In genomic region chr12:78035913-78036658, GRCh38 we compare ENCODE assay signal across 11 cellular contexts.
DNase-seq lines count a peak whose midpoint lies in the region; ATAC-seq and TF ChIP-seq lines count a peak whose summit lies in the region.
"Had no signal": no experiment of that assay in that cellular context is flagged by ENCODE, and none has a peak within 500 bp of the region (broad histone marks: within the 10 kb centered on the region; RNA-seq: fewer than 3 reads in every experiment).

No MANE protein-coding gene starts in this region.

- WGBS in IMR-90 (ENCODE audit: extremely low coverage in 2 of 2, insufficient read length in 1 of 2), 2 experiments, result 47% methylated on average over 3 of the region's 15 CpGs; no CpG with 5 or more reads in 1 of the 2 experiments
- WGBS in heart left ventricle, 4 donors, result 48 to 63% (median 53%) methylated on average over 15 of the region's 15 CpGs
- no CpG with 5 or more reads among the region's 15 CpGs for WGBS in mesendoderm (ENCODE audit: extremely low coverage, insufficient coverage, low lambda C conversion rate)

- in situ Hi-C loops in IMR-90 (cut with MboI; ENCODE audit: low sequenced_read_pairs), result no loop called here

- POLR2A ChIA-PET in IMR-90 (lab: Charles Lee; ENCODE audit: unreplicated experiment), result no interaction called here

- ATAC-seq in IMR-90 (ENCODE audit: low read depth) (peak; percentile 22; the same call in 1 of the 2 replicates), SK-N-SH treated with all-trans-retinoic acid at 6 μM for 48 hours (peak; percentile 59), heart left ventricle (peak in 3 of 4 donors; percentile 20 to 30 (median 28)), HG02678 (IDR thresholded peaks at IDR 0.05; ENCODE audit: unreplicated experiment) (no peak)

- H2AK9ac ChIP-seq in IMR-90 (replicated peaks; ENCODE audit: low read depth, low read length, poor library complexity), result no peak overlapping the region

- H2BK15ac ChIP-seq in IMR-90 (ENCODE audit: low read depth, low read length) (0 out of 3 replicates have a peak overlapping the region, but pooled peaks have one; percentile 8), mesendoderm (replicated peaks; ENCODE audit: low read depth) (no peak overlapping the region)

- H3K4ac ChIP-seq in IMR-90 (ENCODE audit: low read depth, low read length) (no peak overlapping the region), mesendoderm (ENCODE audit: low read depth, low read length) (no peak overlapping the region)

- no TSS peak for BruUV-seq in IMR-90 (replicated peaks; lab: Mats Ljungman, UMichigan)

- H3K36me3 ChIP-seq in IMR-90 (ENCODE audit: control insufficient read depth, insufficient read depth, low read length) (peaks cover 4% of the 10 kb centered on the region; the same call in 1 of the 2 replicates), heart left ventricle (no peaks in the 10 kb centered on the region), mesendoderm (ENCODE audit: control insufficient read depth, insufficient read depth, low read length) (no peaks in the 10 kb centered on the region)

- no peak overlapping the region for H3K56ac ChIP-seq in IMR-90 (ENCODE audit: extremely low read depth, insufficient read depth, low read length)
- H3K56ac ChIP-seq in mesendoderm (ENCODE audit: low read length), result no peak overlapping the region

- CTCF ChIA-PET in IMR-90 (lab: Yijun Ruan, JAX), result no interaction called here

- peak overlapping the region; percentile 8 for H2AFZ ChIP-seq in IMR-90 (replicated peaks; ENCODE audit: low read length, poor library complexity)

- no peaks in the 10 kb centered on the region for H3K79me2 ChIP-seq in mesendoderm (ENCODE audit: control insufficient read depth, insufficient read depth, low read length)

- H2BK5ac ChIP-seq in IMR-90 (ENCODE audit: low read depth, low read length, poor library complexity, severe bottlenecking), result peak overlapping the region; percentile 9
- no peak overlapping the region for H2BK5ac ChIP-seq in mesendoderm (ENCODE audit: low read length)

- no peak overlapping the region for H2AK5ac ChIP-seq in IMR-90 (ENCODE audit: low read depth, low read length)
- no peak overlapping the region for H2AK5ac ChIP-seq in mesendoderm (ENCODE audit: low read length)

- peaks cover 4% of the 10 kb centered on the region; the same call in 1 of the 2 replicates for H4K20me1 ChIP-seq in IMR-90 (ENCODE audit: insufficient read depth, low read length)

- peak; percentile 34 for DNase-seq in IMR-90
- DNase-seq in heart left ventricle, result no peak
- peak; percentile 51 for DNase-seq in pons (ENCODE audit: low spot score)
- DNase-seq in activated gamma-delta T cell treated with Interleukin-2 at 50 U/mL for 16 hours, result no peak
- no peak for DNase-seq in mesendoderm
- DNase-seq in dedifferentiated amniotic fluid mesenchymal stem cell (ENCODE audit: extremely low spot score), result no peak
- DNase-seq: DMS53, H9, small intestine had no signal

- H3K9ac ChIP-seq in IMR-90 (ENCODE audit: low read depth, low read length), result peak overlapping the region; percentile 51; the same call in 1 of the 2 replicates
- no peak overlapping the region for H3K9ac ChIP-seq in mesendoderm (ENCODE audit: low read length)

- H3K9me3 ChIP-seq in IMR-90 (ENCODE audit: control insufficient read depth, insufficient read depth, low read length) (no peaks in the 10 kb centered on the region), heart left ventricle (peaks cover 0 to 2% (median 0%) of the 10 kb centered on the region in 12 donors)

- peak overlapping the region; percentile 6; the same call in 1 of the 2 replicates for H3K14ac ChIP-seq in IMR-90 (replicated peaks; ENCODE audit: low read depth, low read length)

- H4K5ac ChIP-seq in IMR-90 (ENCODE audit: low read depth, low read length), result peak overlapping the region; percentile 16
- H4K5ac ChIP-seq in mesendoderm (ENCODE audit: low read length), result no peak overlapping the region

- 0 out of 2 replicates have a peak, but pooled peaks cover 3% of the 10 kb centered on the region for H3K9me1 ChIP-seq in IMR-90 (ENCODE audit: insufficient read depth, low read length)

- H4K8ac ChIP-seq in IMR-90 (ENCODE audit: low read depth in 2 of 2, low read length in 2 of 2) (peak overlapping the region in 1 of 2 experiments; percentile 8; a peak in 2 of 4 replicates), mesendoderm (ENCODE audit: low read depth, low read length) (no peak overlapping the region)

- dilution Hi-C loops in IMR-90 (cut with HindIII; ENCODE audit: low sequenced_read_pairs, unreplicated experiment), result no loop called here

- H3K23ac ChIP-seq in IMR-90 (ENCODE audit: low read depth, low read length), result peak overlapping the region; percentile 11
- no peak overlapping the region for H3K23ac ChIP-seq in mesendoderm (ENCODE audit: low read length)

- H2BK120ac ChIP-seq in IMR-90 (ENCODE audit: low read depth, low read length) (no peak overlapping the region), mesendoderm (ENCODE audit: low read depth, low read length) (no peak overlapping the region)

- H3K4me1 ChIP-seq in IMR-90 (ENCODE audit: control insufficient read depth, insufficient read depth, low read length) (peaks cover 13% of the 10 kb centered on the region), heart left ventricle (peaks cover 0 to 4% (median 0%) of the 10 kb centered on the region in 12 donors), mesendoderm (ENCODE audit: control insufficient read depth, low read depth, low read length) (no peaks in the 10 kb centered on the region)

- H3K4me3 ChIP-seq in IMR-90 (ENCODE audit: insufficient read depth, low read depth, low read length) (peak overlapping the region; percentile 12), heart left ventricle (peak overlapping the region in 5 of 12 donors; percentile 6 to 35 (median 22)), mesendoderm (ENCODE audit: low read length) (no peak overlapping the region)

- no peak for TF ChIP-seq RAD21 in IMR-90 (IDR thresholded peaks at IDR 0.05; ENCODE audit: low read length)

- peak overlapping the region; percentile 27; the same call in 1 of the 2 replicates for H3K18ac ChIP-seq in IMR-90 (ENCODE audit: low read depth, low read length)
- H3K18ac ChIP-seq in mesendoderm (ENCODE audit: low read length), result no peak overlapping the region

- H3K27me3 ChIP-seq in IMR-90 (ENCODE audit: control insufficient read depth, insufficient read depth, low read length) (no peaks in the 10 kb centered on the region), heart left ventricle (no peaks in the 10 kb centered on the region), mesendoderm (ENCODE audit: insufficient read depth, low read length, poor library complexity) (no peaks in the 10 kb centered on the region)

- H2BK20ac ChIP-seq in IMR-90 (ENCODE audit: low read depth, low read length), result no peak overlapping the region

- TF ChIP-seq POLR2A in IMR-90 (IDR thresholded peaks at IDR 0.05; ENCODE audit: low read depth, low read length), result no peak
- TF ChIP-seq POLR2A in heart left ventricle (IDR thresholded peaks at IDR 0.05), result no peak

- H3K27ac ChIP-seq in IMR-90 (ENCODE audit: insufficient read depth, low read length) (peak overlapping the region; percentile 26; the same call in 1 of the 2 replicates), heart left ventricle (no peak overlapping the region), mesendoderm (ENCODE audit: low read depth, low read length) (no peak overlapping the region)

- intact Hi-C loops in IMR-90 (cut with micrococcal nuclease), result no loop called here
- intact Hi-C loops in heart left ventricle (cut with DNase I), result no loop called here

- H3K79me1 ChIP-seq in IMR-90 (ENCODE audit: low read depth in 1 of 2, low read length in 2 of 2) (peaks cover 19 to 27% of the 10 kb centered on the region in 2 experiments), mesendoderm (ENCODE audit: low read length) (no peaks in the 10 kb centered on the region)

- H3K4me2 ChIP-seq in IMR-90 (ENCODE audit: low read depth, low read length) (peak overlapping the region; percentile 71), mesendoderm (ENCODE audit: low read length) (no peak overlapping the region)

- H4K91ac ChIP-seq in IMR-90 (ENCODE audit: insufficient read depth, low read depth, low read length), result no peak overlapping the region

- no peak for TF ChIP-seq CTCF in IMR-90 (conservative IDR thresholded peaks at IDR 0.05; ENCODE audit: low read depth, low read length)
- TF ChIP-seq CTCF in heart left ventricle (IDR thresholded peaks at IDR 0.05), result no peak

TF ChIP-seq in IMR-90, 13 proteins besides CTCF, POLR2A, EP300 and RAD21:
- TF ChIP-seq NFE2L2 (IDR thresholded peaks at IDR 0.05; ENCODE audit: low read depth, low read length) (no peak), BHLHE40 (IDR thresholded peaks at IDR 0.05; ENCODE audit: low read depth, low read length) (0 out of 2 replicates have a peak, but pooled peaks have one; percentile 16)

TF ChIP-seq in SK-N-SH treated with all-trans-retinoic acid at 6 μM for 48 hours, 23 proteins besides CTCF, POLR2A, EP300 and RAD21 (continues in another document):
- TF ChIP-seq PATZ1 (CRISPR knock-in tag; IDR thresholded peaks at IDR 0.05; ENCODE audit: borderline replicate concordance), result no peak
- no peak for TF ChIP-seq OSR1 (CRISPR knock-in tag; IDR thresholded peaks at IDR 0.05)
- TF ChIP-seq GLIS3 (CRISPR knock-in tag; IDR thresholded peaks at IDR 0.05), result no peak
- TF ChIP-seq CSRNP3 (CRISPR knock-in tag; IDR thresholded peaks at IDR 0.05), result no peak

Comparison
In these comparisons a context has a peak if more than half of its experiments do, and no peak if none do; other contexts are left out.
1. DNase-seq: peak in IMR-90 (single experiment) and pons (single experiment); none in heart left ventricle (0 of 5), activated gamma-delta T cell treated with Interleukin-2 at 50 U/mL for 16 hours (single experiment), mesendoderm (single experiment) and dedifferentiated amniotic fluid mesenchymal stem cell (single experiment).